In the genomic region with DNA sequence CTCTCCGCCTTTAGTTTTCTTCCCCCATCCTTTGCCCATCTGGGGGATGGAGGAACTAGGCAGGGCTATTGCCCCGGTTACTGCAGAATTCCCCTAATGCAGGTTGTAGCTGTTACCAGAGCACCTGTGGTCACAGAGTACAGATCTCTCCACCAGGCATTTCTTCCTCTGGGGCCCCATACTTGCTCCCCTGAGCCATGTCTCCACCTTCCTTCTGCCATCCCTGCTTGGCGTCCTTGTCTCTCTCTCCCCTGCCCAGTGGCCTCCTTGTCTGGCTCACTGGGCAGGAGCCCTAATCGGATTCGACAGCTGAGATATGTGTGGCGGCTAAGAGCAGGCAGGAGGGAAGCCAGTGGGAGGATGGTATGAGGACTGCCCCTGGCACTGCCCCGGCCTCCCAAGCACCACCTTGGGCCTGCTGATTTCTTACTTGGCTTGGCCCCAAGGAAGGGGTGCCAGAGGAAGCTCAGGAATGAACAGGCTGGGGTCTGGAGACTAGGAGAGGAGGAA, we compare ENCODE assay signal across 1 cellular context.
TF ChIP-seq lines count a peak whose summit lies in the region.

No MANE protein-coding gene starts in this region.

TF ChIP-seq in HCT116, 20 proteins besides CTCF, POLR2A, EP300 and RAD21 (continued from another document):
- TF ChIP-seq, protein P1, sequence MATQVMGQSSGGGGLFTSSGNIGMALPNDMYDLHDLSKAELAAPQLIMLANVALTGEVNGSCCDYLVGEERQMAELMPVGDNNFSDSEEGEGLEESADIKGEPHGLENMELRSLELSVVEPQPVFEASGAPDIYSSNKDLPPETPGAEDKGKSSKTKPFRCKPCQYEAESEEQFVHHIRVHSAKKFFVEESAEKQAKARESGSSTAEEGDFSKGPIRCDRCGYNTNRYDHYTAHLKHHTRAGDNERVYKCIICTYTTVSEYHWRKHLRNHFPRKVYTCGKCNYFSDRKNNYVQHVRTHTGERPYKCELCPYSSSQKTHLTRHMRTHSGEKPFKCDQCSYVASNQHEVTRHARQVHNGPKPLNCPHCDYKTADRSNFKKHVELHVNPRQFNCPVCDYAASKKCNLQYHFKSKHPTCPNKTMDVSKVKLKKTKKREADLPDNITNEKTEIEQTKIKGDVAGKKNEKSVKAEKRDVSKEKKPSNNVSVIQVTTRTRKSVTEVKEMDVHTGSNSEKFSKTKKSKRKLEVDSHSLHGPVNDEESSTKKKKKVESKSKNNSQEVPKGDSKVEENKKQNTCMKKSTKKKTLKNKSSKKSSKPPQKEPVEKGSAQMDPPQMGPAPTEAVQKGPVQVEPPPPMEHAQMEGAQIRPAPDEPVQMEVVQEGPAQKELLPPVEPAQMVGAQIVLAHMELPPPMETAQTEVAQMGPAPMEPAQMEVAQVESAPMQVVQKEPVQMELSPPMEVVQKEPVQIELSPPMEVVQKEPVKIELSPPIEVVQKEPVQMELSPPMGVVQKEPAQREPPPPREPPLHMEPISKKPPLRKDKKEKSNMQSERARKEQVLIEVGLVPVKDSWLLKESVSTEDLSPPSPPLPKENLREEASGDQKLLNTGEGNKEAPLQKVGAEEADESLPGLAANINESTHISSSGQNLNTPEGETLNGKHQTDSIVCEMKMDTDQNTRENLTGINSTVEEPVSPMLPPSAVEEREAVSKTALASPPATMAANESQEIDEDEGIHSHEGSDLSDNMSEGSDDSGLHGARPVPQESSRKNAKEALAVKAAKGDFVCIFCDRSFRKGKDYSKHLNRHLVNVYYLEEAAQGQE (IDR thresholded peaks at IDR 0.05; ENCODE audit: low read depth) = no peak
- TF ChIP-seq, protein P2, sequence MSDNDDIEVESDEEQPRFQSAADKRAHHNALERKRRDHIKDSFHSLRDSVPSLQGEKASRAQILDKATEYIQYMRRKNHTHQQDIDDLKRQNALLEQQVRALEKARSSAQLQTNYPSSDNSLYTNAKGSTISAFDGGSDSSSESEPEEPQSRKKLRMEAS (IDR thresholded peaks at IDR 0.05) = no peak
- no peak for TF ChIP-seq ELF1 (IDR thresholded peaks at IDR 0.05; ENCODE audit: borderline replicate concordance, low read depth)
TF ChIP-seq in HCT116: peak in this region for 0.
